Comparison of ENCODE assay signal across 8 cellular contexts in genomic region chr10:100998991-100999741, GRCh38. TPM values are rescaled to one million over a fixed set of nuclear protein-coding genes. Genes with fewer than 3 reads are reported as not detected.
DNase-seq lines count a peak whose midpoint lies in the region; ATAC-seq and TF ChIP-seq lines count a peak whose summit lies in the region.

No MANE protein-coding gene starts in this region.

- peaks cover 39% of the 10 kb centered on the region for H4K20me1 ChIP-seq in IMR-90 (ENCODE audit: insufficient read depth, low read length)

- CTCF ChIA-PET in IMR-90 (lab: Yijun Ruan, JAX): interaction anchor here (0.6 to 4.4 kb wide), 6 partner anchors 8 to 62 kb away, joined by 3 to 48 read pairs (median 5); no protein-coding TSS in a partner anchor

- peak; percentile 57 for TF ChIP-seq RAD21 in IMR-90 (IDR thresholded peaks at IDR 0.05; ENCODE audit: low read length)

- peak overlapping the region; percentile 85 for H4K5ac ChIP-seq in IMR-90 (ENCODE audit: low read depth, low read length)

- H3K9me3 Mint-ChIP-seq in activated naive CD8-positive, alpha-beta T cell treated with anti-CD3 and anti-CD28 coated beads, Interleukin-2, amount 50 U/mL, for 24 hours: no peaks in the 10 kb centered on the region

- H2BK120ac ChIP-seq in IMR-90 (ENCODE audit: low read depth, low read length): peak overlapping the region; percentile 99

- H3K9me3 ChIP-seq in IMR-90 (ENCODE audit: control insufficient read depth, insufficient read depth, low read length) (no peaks in the 10 kb centered on the region), heart right ventricle (no peaks in the 10 kb centered on the region), upper lobe of right lung (no peaks in the 10 kb centered on the region)

- POLR2A ChIA-PET in IMR-90 (lab: Charles Lee; ENCODE audit: unreplicated experiment): interaction anchor here (0.7 kb wide), 1 partner anchor 9 kb away, joined by 5 read pairs; no protein-coding TSS in a partner anchor

- ATAC-seq in GM21390 (IDR thresholded peaks at IDR 0.05; ENCODE audit: unreplicated experiment) (peak; percentile 41), IMR-90 (ENCODE audit: low read depth) (peak; percentile 57), heart right ventricle (peak; percentile 62 to 79 (median 72)), upper lobe of right lung (peak; percentile 81)
- peak; percentile 58 for ATAC-seq in activated naive CD8-positive, alpha-beta T cell treated with anti-CD3 and anti-CD28 coated beads, Interleukin-2, amount 50 U/mL, for 24 hours

- H3K56ac ChIP-seq in IMR-90 (ENCODE audit: extremely low read depth, insufficient read depth, low read length): peak overlapping the region; percentile 96

- H3K18ac ChIP-seq in IMR-90 (ENCODE audit: low read depth, low read length): peak overlapping the region; percentile 88

- H3K4ac ChIP-seq in IMR-90 (ENCODE audit: low read depth, low read length): peak overlapping the region; percentile 100

- no TSS peak for BruUV-seq in IMR-90 (replicated peaks; lab: Mats Ljungman, UMichigan)

- peak overlapping the region; percentile 100 for H2AK5ac ChIP-seq in IMR-90 (ENCODE audit: low read depth, low read length)

- H3K4me3 Mint-ChIP-seq in activated naive CD8-positive, alpha-beta T cell treated with anti-CD3 and anti-CD28 coated beads, Interleukin-2, amount 50 U/mL, for 24 hours: peak overlapping the region; percentile 86

- H3K4me1 Mint-ChIP-seq in activated naive CD8-positive, alpha-beta T cell treated with anti-CD3 and anti-CD28 coated beads, Interleukin-2, amount 50 U/mL, for 24 hours: peaks cover 26% of the 10 kb centered on the region

- H3K4me2 ChIP-seq in IMR-90 (ENCODE audit: low read depth, low read length): peak overlapping the region; percentile 88

- H4K8ac ChIP-seq in IMR-90 (ENCODE audit: low read depth in 2 of 2, low read length in 2 of 2): peak overlapping the region; percentile 80 to 99

- peaks cover 7% of the 10 kb centered on the region for H3K36me3 Mint-ChIP-seq in activated naive CD8-positive, alpha-beta T cell treated with anti-CD3 and anti-CD28 coated beads, Interleukin-2, amount 50 U/mL, for 24 hours (ENCODE audit: low read depth)

- H3K23ac ChIP-seq in IMR-90 (ENCODE audit: low read depth, low read length): peak overlapping the region; percentile 100

- peaks cover 12 to 49% of the 10 kb centered on the region in 2 experiments for H3K79me1 ChIP-seq in IMR-90 (ENCODE audit: low read depth in 1 of 2, low read length in 2 of 2)

- intact Hi-C loops in IMR-90 (cut with micrococcal nuclease) (loop anchor here (1.0 kb wide), 1 partner anchor 14 kb away; no protein-coding TSS in a partner anchor), heart right ventricle (cut with DNase I) (loop anchor here in 4 of 10 donors (1.0 to 10.0 kb wide), 5 partner anchors 14 to 66 kb away; partner anchors contain the start of genes KAZALD1 (in 2 of the 4), PDZD7 (in 1 of the 4) and SFXN3 (in 1 of the 4)), posterior cingulate gyrus (cut with DNase I) (no loop called here), upper lobe of right lung (cut with DNase I) (no loop called here)

- in situ Hi-C loops in IMR-90 (cut with MboI; ENCODE audit: low sequenced_read_pairs): no loop called here

- dilution Hi-C loops in IMR-90 (cut with HindIII; ENCODE audit: low sequenced_read_pairs, unreplicated experiment): no loop called here

- H2BK15ac ChIP-seq in IMR-90 (ENCODE audit: low read depth, low read length): peak overlapping the region; percentile 99; the same call in 2 of the 3 replicates

- H3K27ac Mint-ChIP-seq in activated naive CD8-positive, alpha-beta T cell treated with anti-CD3 and anti-CD28 coated beads, Interleukin-2, amount 50 U/mL, for 24 hours: peak overlapping the region; percentile 94

- peak overlapping the region; percentile 78 for H3K4me3 ChIP-seq in IMR-90 (ENCODE audit: insufficient read depth, low read depth, low read length)
- peak overlapping the region; percentile 61 to 93 (median 85) for H3K4me3 ChIP-seq in heart right ventricle
- H3K4me3 ChIP-seq in upper lobe of right lung: peak overlapping the region; percentile 92

- H4K91ac ChIP-seq in IMR-90 (ENCODE audit: insufficient read depth, low read depth, low read length): peak overlapping the region; percentile 100

- H3K4me1 ChIP-seq in IMR-90 (ENCODE audit: control insufficient read depth, insufficient read depth, low read length) (peaks cover 25% of the 10 kb centered on the region), heart right ventricle (peaks cover 16 to 67% (median 58%) of the 10 kb centered on the region in 9 donors), upper lobe of right lung (peaks cover 43% of the 10 kb centered on the region)

- peak overlapping the region; percentile 95 for H3K27ac ChIP-seq in IMR-90 (ENCODE audit: insufficient read depth, low read length)
- peak overlapping the region; percentile 98 to 100 (median 100) for H3K27ac ChIP-seq in heart right ventricle
- peak overlapping the region; percentile 99 for H3K27ac ChIP-seq in upper lobe of right lung

- TF ChIP-seq CTCF in IMR-90 (conservative IDR thresholded peaks at IDR 0.05; ENCODE audit: low read depth, low read length) (peak; percentile 85), heart right ventricle (IDR thresholded peaks at IDR 0.05) (peak; percentile 94 to 99 (median 97)), upper lobe of right lung (IDR thresholded peaks at IDR 0.05) (peak; percentile 95)

- 1% methylated on average over 53 of the region's 83 CpGs; no CpG with 5 or more reads in 1 of the 2 experiments for WGBS in IMR-90 (ENCODE audit: extremely low coverage in 2 of 2, insufficient read length in 1 of 2), 2 experiments
- 0 to 1% methylated on average over 74 to 83 of the region's 83 CpGs for WGBS in heart right ventricle, 2 donors

- peak overlapping the region; percentile 97 for H2BK5ac ChIP-seq in IMR-90 (ENCODE audit: low read depth, low read length, poor library complexity, severe bottlenecking)

- H3K27me3 Mint-ChIP-seq in activated naive CD8-positive, alpha-beta T cell treated with anti-CD3 and anti-CD28 coated beads, Interleukin-2, amount 50 U/mL, for 24 hours: no peaks in the 10 kb centered on the region

- H3K36me3 ChIP-seq in IMR-90 (ENCODE audit: control insufficient read depth, insufficient read depth, low read length): peaks cover 19% of the 10 kb centered on the region; the same call in 1 of the 2 replicates
- peaks cover 0 to 20% (median 15%) of the 10 kb centered on the region in 9 donors for H3K36me3 ChIP-seq in heart right ventricle
- peaks cover 18% of the 10 kb centered on the region for H3K36me3 ChIP-seq in upper lobe of right lung

- peak overlapping the region; percentile 92 for H2AFZ ChIP-seq in IMR-90 (replicated peaks; ENCODE audit: low read length, poor library complexity)

- TF ChIP-seq POLR2A in IMR-90 (IDR thresholded peaks at IDR 0.05; ENCODE audit: low read depth, low read length): peak; percentile 87

- peaks cover 4% of the 10 kb centered on the region for H3K9me1 ChIP-seq in IMR-90 (ENCODE audit: insufficient read depth, low read length)

- H3K9ac ChIP-seq in IMR-90 (ENCODE audit: low read depth, low read length): peak overlapping the region; percentile 80

- peak overlapping the region; percentile 100 for H2AK9ac ChIP-seq in IMR-90 (replicated peaks; ENCODE audit: low read depth, low read length, poor library complexity)

- peak overlapping the region; percentile 100 for H3K14ac ChIP-seq in IMR-90 (replicated peaks; ENCODE audit: low read depth, low read length)

- peak; percentile 22 for DNase-seq in DMS153 (lab: John Stamatoyannopoulos, UW)
- peak; percentile 75 for DNase-seq in IMR-90
- peak; percentile 45 for DNase-seq in SKM-1 treated with dmso at 0.1 percent for 144 hours (lab: John Stamatoyannopoulos, UW; ENCODE audit: unreplicated experiment)
- DNase-seq in activated naive CD8-positive, alpha-beta T cell treated with anti-CD3 and anti-CD28 coated beads, Interleukin-2, amount 50 U/mL, for 24 hours: peak; percentile 83
- DNase-seq in heart right ventricle: peak; percentile 84 to 88
- DNase-seq in posterior cingulate gyrus: peak; percentile 76 to 97 (median 82)
- peak; percentile 93 for DNase-seq in upper lobe of right lung

- peak overlapping the region; percentile 80 for H2BK20ac ChIP-seq in IMR-90 (ENCODE audit: low read depth, low read length)

- H3K27me3 ChIP-seq in IMR-90 (ENCODE audit: control insufficient read depth, insufficient read depth, low read length) (no peaks in the 10 kb centered on the region), heart right ventricle (no peaks in the 10 kb centered on the region), upper lobe of right lung (no peaks in the 10 kb centered on the region)

RNA-seq across cellular contexts. Expression of gene LZTS2, which starts 0.4 kb away (rescaled TPM):
- total RNA-seq in IMR-90 (2012; rRNA removed) (17.8 and 19.2 TPM in 2 replicates), heart right ventricle (10 to 100 TPM; 28.6 to 48.3 (median 38.9) TPM), upper lobe of right lung (50.0 TPM)
- polyA plus RNA-seq in IMR-90 (2012; rRNA removed) (101 and 108 TPM in 2 replicates), heart right ventricle (10 to 100 TPM; 43.8 to 73.7 TPM)
- 62.9 and 107 TPM in 2 replicates for polyA plus RNA-seq in IMR-90 (2012; cell fraction: cytosol; rRNA removed)
- polyA plus RNA-seq in IMR-90 (2012; cell fraction: nucleus; rRNA removed; ENCODE audit: low replicate concordance): 135 and 272 TPM in 2 replicates

RNA-seq across cellular contexts. Expression of gene TWNK, which starts 11.8 kb away (rescaled TPM):
- 8.8 and 8.9 TPM in 2 replicates for total RNA-seq in IMR-90 (2012; rRNA removed)
- 7.5 and 7.7 TPM in 2 replicates for polyA plus RNA-seq in IMR-90 (2012; rRNA removed)
- 3.0 and 6.6 TPM in 2 replicates for polyA plus RNA-seq in IMR-90 (2012; cell fraction: cytosol; rRNA removed)
- 2.6 and 5.5 TPM in 2 replicates for polyA plus RNA-seq in IMR-90 (2012; cell fraction: nucleus; rRNA removed; ENCODE audit: low replicate concordance)
- 1 to 10 TPM; 4.7 to 7.7 (median 5.4) TPM for total RNA-seq in heart right ventricle
- polyA plus RNA-seq in heart right ventricle: 1 to 10 TPM; 4.2 to 6.1 TPM
- total RNA-seq in upper lobe of right lung: 6.5 TPM

RNA-seq across cellular contexts. Expression of gene MRPL43, which starts 11.9 kb away (rescaled TPM):
- 56.4 and 61.3 TPM in 2 replicates for total RNA-seq in IMR-90 (2012; rRNA removed)
- polyA plus RNA-seq in IMR-90 (2012; rRNA removed): 142 and 184 TPM in 2 replicates
- 193 and 243 TPM in 2 replicates for polyA plus RNA-seq in IMR-90 (2012; cell fraction: cytosol; rRNA removed)
- polyA plus RNA-seq in IMR-90 (2012; cell fraction: nucleus; rRNA removed; ENCODE audit: low replicate concordance): 68.3 and 147 TPM in 2 replicates
- 10 to 100 TPM; 43.8 to 73.4 (median 55.2) TPM for total RNA-seq in heart right ventricle
- polyA plus RNA-seq in heart right ventricle: 100 to 1,000 TPM; 102 to 123 TPM
- 60.5 TPM for total RNA-seq in upper lobe of right lung

RNA-seq across cellular contexts. Expression of gene SEMA4G, which starts 29.9 kb away (rescaled TPM):
- total RNA-seq in IMR-90 (2012; rRNA removed): 0.56 and 0.90 TPM in 2 replicates
- polyA plus RNA-seq in IMR-90 (2012; rRNA removed): 8.0 and 8.7 TPM in 2 replicates
- 5.4 and 8.3 TPM in 2 replicates for polyA plus RNA-seq in IMR-90 (2012; cell fraction: cytosol; rRNA removed)
- polyA plus RNA-seq in IMR-90 (2012; cell fraction: nucleus; rRNA removed; ENCODE audit: low replicate concordance): 22.6 and 25.8 TPM in 2 replicates
- 1 to 10 TPM in 2 of 10 donors, under 1 TPM in 8; 0.26 to 1.6 (median 0.80) TPM for total RNA-seq in heart right ventricle
- 1 to 10 TPM in 1 of 2 donors, under 1 TPM in 1; 0.20 to 1.6 TPM for polyA plus RNA-seq in heart right ventricle
- total RNA-seq in upper lobe of right lung: 6.7 TPM

RNA-seq across cellular contexts. Expression of gene PDZD7, which starts 31.8 kb away (rescaled TPM):
- total RNA-seq in IMR-90 (2012; rRNA removed): 0.83 and 0.90 TPM in 2 replicates
- 1.5 and 1.8 TPM in 2 replicates for polyA plus RNA-seq in IMR-90 (2012; rRNA removed)
- polyA plus RNA-seq in IMR-90 (2012; cell fraction: cytosol; rRNA removed): 0.97 and 2.0 TPM in 2 replicates
- 6.5 and 8.7 TPM in 2 replicates for polyA plus RNA-seq in IMR-90 (2012; cell fraction: nucleus; rRNA removed; ENCODE audit: low replicate concordance)
- under 1 TPM in 9 of 10 donors, not detected in 1; 0.17 to 0.60 (median 0.22) TPM for total RNA-seq in heart right ventricle
- polyA plus RNA-seq in heart right ventricle: under 1 TPM; 0.13 to 0.66 TPM
- 1.6 TPM for total RNA-seq in upper lobe of right lung

Comparison
In these comparisons a context has a peak if more than half of its experiments do, and no peak if none do; other contexts are left out.
1. Peak in every context shown above with its lines: DNase-seq, ATAC-seq, H3K4me3 ChIP-seq and H3K27ac ChIP-seq.
2. DNase-seq: peak in every context shown above with its lines; median percentile 93 in upper lobe of right lung; 86 in heart right ventricle; 83 in activated naive CD8-positive, alpha-beta T cell treated with anti-CD3 and anti-CD28 coated beads, Interleukin-2, amount 50 U/mL, for 24 hours; 82 in posterior cingulate gyrus; 75 in IMR-90; 45 in SKM-1 treated with dmso at 0.1 percent for 144 hours; 22 in DMS153.